1 cellular context compared by ENCODE assay signal in genomic region chr6:23181301-23182110, GRCh38.
TF ChIP-seq lines count a peak whose summit lies in the region.

No MANE protein-coding gene starts in this region.

TF ChIP-seq in WTC11, 78 proteins besides CTCF, POLR2A, EP300 and RAD21 (continued from another document):
- TF ChIP-seq PRDM15 (CRISPR knock-in tag; IDR thresholded peaks at IDR 0.05), result no peak
- TF ChIP-seq ZNF423 (CRISPR knock-in tag; IDR thresholded peaks at IDR 0.05), result no peak
- TF ChIP-seq GTF2I (CRISPR knock-in tag; conservative IDR thresholded peaks at IDR 0.05), result no peak
- TF ChIP-seq ERG (CRISPR knock-in tag; IDR thresholded peaks at IDR 0.05), result no peak
- TF ChIP-seq CDX4 (CRISPR knock-in tag; IDR thresholded peaks at IDR 0.05; ENCODE audit: borderline replicate concordance), result no peak
TF ChIP-seq in WTC11: peak in this region for 0.
